In genomic region chr1:206742702-206743383, GRCh38 we compare ENCODE assay signal across 22 cellular contexts. TPM values are rescaled to one million over a fixed set of nuclear protein-coding genes. Genes with fewer than 3 reads are reported as not detected.
DNase-seq lines count a peak whose midpoint lies in the region; ATAC-seq lines count a peak whose summit lies in the region.
"Had no signal": no experiment of that assay in that cellular context is flagged by ENCODE, and none has a peak within 500 bp of the region (broad histone marks: within the 10 kb centered on the region; RNA-seq: fewer than 3 reads in every experiment).

No MANE protein-coding gene starts in this region.

- CTCF ChIA-PET in activated naive CD4-positive, alpha-beta T cell treated with anti-CD3 and anti-CD28 coated beads for 36 hours (lab: Charles Lee) = interaction anchor here (1.0 to 2.0 kb wide), 4 partner anchors 8 to 169 kb away, joined by 3 to 5 read pairs (median 4); partner anchors contain the start of gene IL20

- H3K27ac Mint-ChIP-seq in activated naive CD4-positive, alpha-beta T cell treated with anti-CD3 and anti-CD28 coated beads for 36 hours = no peak overlapping the region
- H3K27ac Mint-ChIP-seq in activated naive CD8-positive, alpha-beta T cell treated with anti-CD3 and anti-CD28 coated beads, Interleukin-2, amount 50 U/mL, for 24 hours = peak overlapping the region; percentile 45
- H3K27ac Mint-ChIP-seq in stimulated activated naive CD8-positive, alpha-beta T cell treated with anti-CD3 and anti-CD28 coated beads, Interleukin-15, amount 100 ng/mL, for 72 hours = peak overlapping the region in 1 of 2 donors; percentile 55
- no peak overlapping the region for H3K27ac Mint-ChIP-seq in natural killer cell treated with Interleukin-12 subunit alpha and Interleukin-12 subunit beta and Interleukin-15 and Interleukin-18, amount 100 ng/mL, for 72 hours
- H3K27ac Mint-ChIP-seq: activated T-helper 2 cell treated with anti-CD3 and anti-CD28 coated beads, Interferon-gamma antibody, Interleukin-2, Interleukin-4, amounts not matched to agents 10 μg/mL and 5 μg/mL and 100 μg/mL, durations not matched to agents 14 hours and 24 hours and 36 hours had no signal

- no peaks in the 10 kb centered on the region for H3K9me3 Mint-ChIP-seq in activated naive CD4-positive, alpha-beta T cell treated with anti-CD3 and anti-CD28 coated beads for 36 hours
- no peaks in the 10 kb centered on the region for H3K9me3 Mint-ChIP-seq in activated naive CD8-positive, alpha-beta T cell treated with anti-CD3 and anti-CD28 coated beads, Interleukin-2, amount 50 U/mL, for 24 hours
- peaks cover 0 to 9% of the 10 kb centered on the region in 2 donors for H3K9me3 Mint-ChIP-seq in stimulated activated naive CD8-positive, alpha-beta T cell treated with anti-CD3 and anti-CD28 coated beads, Interleukin-15, amount 100 ng/mL, for 72 hours
- no peaks in the 10 kb centered on the region for H3K9me3 Mint-ChIP-seq in natural killer cell treated with Interleukin-12 subunit alpha and Interleukin-12 subunit beta and Interleukin-15 and Interleukin-18, amount 100 ng/mL, for 72 hours
- H3K9me3 Mint-ChIP-seq: activated T-helper 2 cell treated with anti-CD3 and anti-CD28 coated beads, Interferon-gamma antibody, Interleukin-2, Interleukin-4, amounts not matched to agents 10 μg/mL and 5 μg/mL and 100 μg/mL, durations not matched to agents 14 hours and 24 hours and 36 hours had no signal

- no peaks in the 10 kb centered on the region for H3K9me3 ChIP-seq in KOPT-K1 (ENCODE audit: insufficient read depth, low read length, poor library complexity, severe bottlenecking)
- H3K9me3 ChIP-seq: uterus had no signal

- no peaks in the 10 kb centered on the region for H3K36me3 Mint-ChIP-seq in activated naive CD4-positive, alpha-beta T cell treated with anti-CD3 and anti-CD28 coated beads for 36 hours (ENCODE audit: low read depth)
- peaks cover 3% of the 10 kb centered on the region for H3K36me3 Mint-ChIP-seq in activated naive CD8-positive, alpha-beta T cell treated with anti-CD3 and anti-CD28 coated beads, Interleukin-2, amount 50 U/mL, for 24 hours (ENCODE audit: low read depth)
- peaks cover 5% of the 10 kb centered on the region for H3K36me3 Mint-ChIP-seq in natural killer cell treated with Interleukin-12 subunit alpha and Interleukin-12 subunit beta and Interleukin-15 and Interleukin-18, amount 100 ng/mL, for 72 hours

- peak overlapping the region; percentile 72 for H3K27ac ChIP-seq in KOPT-K1 (ENCODE audit: low read depth, low read length, poor library complexity, severe bottlenecking)
- H3K27ac ChIP-seq: uterus had no signal

- H3K4me3 Mint-ChIP-seq in activated naive CD4-positive, alpha-beta T cell treated with anti-CD3 and anti-CD28 coated beads for 36 hours = no peak overlapping the region
- H3K4me3 Mint-ChIP-seq in activated naive CD8-positive, alpha-beta T cell treated with anti-CD3 and anti-CD28 coated beads, Interleukin-2, amount 50 U/mL, for 24 hours = peak overlapping the region; percentile 24
- peak overlapping the region; percentile 3 to 32 for H3K4me3 Mint-ChIP-seq in stimulated activated naive CD8-positive, alpha-beta T cell treated with anti-CD3 and anti-CD28 coated beads, Interleukin-15, amount 100 ng/mL, for 72 hours
- H3K4me3 Mint-ChIP-seq in natural killer cell treated with Interleukin-12 subunit alpha and Interleukin-12 subunit beta and Interleukin-15 and Interleukin-18, amount 100 ng/mL, for 72 hours = no peak overlapping the region

- peak; percentile 51 for DNase-seq in activated naive CD4-positive, alpha-beta T cell treated with Interleukin-2 at 50 U/mL for 16 hours
- no peak for DNase-seq in activated naive CD4-positive, alpha-beta T cell treated with anti-CD3 and anti-CD28 coated beads for 36 hours
- DNase-seq in activated naive CD8-positive, alpha-beta T cell treated with anti-CD3 and anti-CD28 coated beads, Interleukin-2, amount 50 U/mL, for 24 hours = peak; percentile 52
- peak; percentile 52 to 55 for DNase-seq in stimulated activated naive CD8-positive, alpha-beta T cell treated with anti-CD3 and anti-CD28 coated beads, Interleukin-15, amount 100 ng/mL, for 72 hours
- DNase-seq in hypothalamus (lab: John Stamatoyannopoulos, UW) = no peak
- DNase-seq in natural killer cell treated with Interleukin-12 subunit alpha and Interleukin-12 subunit beta and Interleukin-15 and Interleukin-18, amount 100 ng/mL, for 72 hours (ENCODE audit: low spot score) = no peak
- DNase-seq: activated CD4-positive, CD25-positive, alpha-beta regulatory T cell; EL; foreskin fibroblast; left cardiac atrium; NCI-H1930; NCI-H446 treated with DMSO at 0.1 percent for 48 hours; occipital lobe; SHP77; uterus had no signal

- H3K27me3 Mint-ChIP-seq in activated naive CD4-positive, alpha-beta T cell treated with anti-CD3 and anti-CD28 coated beads for 36 hours (ENCODE audit: low read depth) = no peaks in the 10 kb centered on the region
- H3K27me3 Mint-ChIP-seq in activated naive CD8-positive, alpha-beta T cell treated with anti-CD3 and anti-CD28 coated beads, Interleukin-2, amount 50 U/mL, for 24 hours = no peaks in the 10 kb centered on the region
- H3K27me3 Mint-ChIP-seq in stimulated activated naive CD8-positive, alpha-beta T cell treated with anti-CD3 and anti-CD28 coated beads, Interleukin-15, amount 100 ng/mL, for 72 hours = no peaks in the 10 kb centered on the region
- H3K27me3 Mint-ChIP-seq in natural killer cell treated with Interleukin-12 subunit alpha and Interleukin-12 subunit beta and Interleukin-15 and Interleukin-18, amount 100 ng/mL, for 72 hours = peaks cover 0 to 6% of the 10 kb centered on the region in 2 donors

- intact Hi-C loops in activated naive CD4-positive, alpha-beta T cell treated with anti-CD3 and anti-CD28 coated beads for 36 hours (cut with micrococcal nuclease) = no loop called here

- H3K4me1 Mint-ChIP-seq in activated naive CD4-positive, alpha-beta T cell treated with anti-CD3 and anti-CD28 coated beads for 36 hours (ENCODE audit: low read depth) = peaks cover 47% of the 10 kb centered on the region
- peaks cover 81% of the 10 kb centered on the region for H3K4me1 Mint-ChIP-seq in activated naive CD8-positive, alpha-beta T cell treated with anti-CD3 and anti-CD28 coated beads, Interleukin-2, amount 50 U/mL, for 24 hours
- peaks cover 72% of the 10 kb centered on the region for H3K4me1 Mint-ChIP-seq in stimulated activated naive CD8-positive, alpha-beta T cell treated with anti-CD3 and anti-CD28 coated beads, Interleukin-15, amount 100 ng/mL, for 72 hours
- H3K4me1 Mint-ChIP-seq in natural killer cell treated with Interleukin-12 subunit alpha and Interleukin-12 subunit beta and Interleukin-15 and Interleukin-18, amount 100 ng/mL, for 72 hours (ENCODE audit: low read depth in 2 of 2) = peaks cover 45 to 49% of the 10 kb centered on the region in 2 donors

- no peaks in the 10 kb centered on the region for H3K36me3 ChIP-seq in KOPT-K1 (ENCODE audit: insufficient read depth, low read length)
- H3K36me3 ChIP-seq: uterus had no signal

- peak; percentile 41 for ATAC-seq in activated naive CD8-positive, alpha-beta T cell treated with anti-CD3 and anti-CD28 coated beads, Interleukin-2, amount 50 U/mL, for 24 hours
- peak; percentile 57 for ATAC-seq in stimulated activated naive CD8-positive, alpha-beta T cell treated with anti-CD3 and anti-CD28 coated beads, Interleukin-15, amount 100 ng/mL, for 72 hours
- no peak for ATAC-seq in GM21526 (IDR thresholded peaks at IDR 0.05; ENCODE audit: low FRiP score, unreplicated experiment)
- ATAC-seq in natural killer cell treated with Interleukin-12 subunit alpha and Interleukin-12 subunit beta and Interleukin-15 and Interleukin-18, amount 100 ng/mL, for 72 hours = no peak
- ATAC-seq: left cardiac atrium, sciatic nerve had no signal

RNA-seq across cellular contexts. Expression of gene IL19, which starts 27.7 kb away (rescaled TPM):
- not detected for total RNA-seq in activated naive CD4-positive, alpha-beta T cell treated with anti-CD3 and anti-CD28 coated beads for 36 hours
- total RNA-seq in natural killer cell treated with Interleukin-12 subunit alpha and Interleukin-12 subunit beta and Interleukin-15 and Interleukin-18, amount 100 ng/mL, for 72 hours = not detected
- total RNA-seq: activated T-helper 2 cell treated with anti-CD3 and anti-CD28 coated beads, Interferon-gamma antibody, Interleukin-2, Interleukin-4, amounts not matched to agents 10 μg/mL and 5 μg/mL and 100 μg/mL, durations not matched to agents 14 hours and 24 hours and 36 hours; left cardiac atrium; mucosa of gallbladder; occipital lobe; sciatic nerve; T-helper 1 cell treated with Interleukin-12 subunit alpha and Interleukin-12 subunit beta and Interleukin-4 antibody, amounts not matched to agents 30 ng/mL and 1 ng/mL, for 36 hours had no signal

RNA-seq across cellular contexts. Expression of gene IL10, which starts 29.5 kb away (rescaled TPM):
- not detected for total RNA-seq in activated naive CD4-positive, alpha-beta T cell treated with anti-CD3 and anti-CD28 coated beads for 36 hours
- under 1 TPM in 1 of 2 donors, not detected in 1; 0.95 TPM for total RNA-seq in natural killer cell treated with Interleukin-12 subunit alpha and Interleukin-12 subunit beta and Interleukin-15 and Interleukin-18, amount 100 ng/mL, for 72 hours
- total RNA-seq: astrocyte, occipital lobe had no signal

RNA-seq across cellular contexts. Expression of gene MAPKAPK2, which starts 58.1 kb away (rescaled TPM):
- 10 to 100 TPM; 83.4 to 85.3 TPM for total RNA-seq in activated naive CD4-positive, alpha-beta T cell treated with anti-CD3 and anti-CD28 coated beads for 36 hours
- 100 to 1,000 TPM; 104 to 115 TPM for total RNA-seq in natural killer cell treated with Interleukin-12 subunit alpha and Interleukin-12 subunit beta and Interleukin-15 and Interleukin-18, amount 100 ng/mL, for 72 hours

Comparison
In these comparisons a context has a peak if more than half of its experiments do, and no peak if none do; other contexts are left out.
1. DNase-seq: peak in activated naive CD4-positive, alpha-beta T cell treated with Interleukin-2 at 50 U/mL for 16 hours (single experiment), activated naive CD8-positive, alpha-beta T cell treated with anti-CD3 and anti-CD28 coated beads, Interleukin-2, amount 50 U/mL, for 24 hours (single experiment) and stimulated activated naive CD8-positive, alpha-beta T cell treated with anti-CD3 and anti-CD28 coated beads, Interleukin-15, amount 100 ng/mL, for 72 hours (2 of 2); none in activated naive CD4-positive, alpha-beta T cell treated with anti-CD3 and anti-CD28 coated beads for 36 hours (single experiment), hypothalamus (0 of 51) and natural killer cell treated with Interleukin-12 subunit alpha and Interleukin-12 subunit beta and Interleukin-15 and Interleukin-18, amount 100 ng/mL, for 72 hours (single experiment).
2. H3K4me3 Mint-ChIP-seq: peak in activated naive CD8-positive, alpha-beta T cell treated with anti-CD3 and anti-CD28 coated beads, Interleukin-2, amount 50 U/mL, for 24 hours (single experiment) and stimulated activated naive CD8-positive, alpha-beta T cell treated with anti-CD3 and anti-CD28 coated beads, Interleukin-15, amount 100 ng/mL, for 72 hours (2 of 2); none in activated naive CD4-positive, alpha-beta T cell treated with anti-CD3 and anti-CD28 coated beads for 36 hours (single experiment) and natural killer cell treated with Interleukin-12 subunit alpha and Interleukin-12 subunit beta and Interleukin-15 and Interleukin-18, amount 100 ng/mL, for 72 hours (single experiment).
3. ATAC-seq: peak in activated naive CD8-positive, alpha-beta T cell treated with anti-CD3 and anti-CD28 coated beads, Interleukin-2, amount 50 U/mL, for 24 hours (single experiment) and stimulated activated naive CD8-positive, alpha-beta T cell treated with anti-CD3 and anti-CD28 coated beads, Interleukin-15, amount 100 ng/mL, for 72 hours (single experiment); none in GM21526 (single experiment) and natural killer cell treated with Interleukin-12 subunit alpha and Interleukin-12 subunit beta and Interleukin-15 and Interleukin-18, amount 100 ng/mL, for 72 hours (0 of 2).